Comparison of ENCODE assay signal across 9 cellular contexts in genomic region chrX:39874202-39874816, GRCh38.
A peak's percentile ranks its signal among the peaks of the same experiment; 100 is the strongest.
DNase-seq lines count a peak whose midpoint lies in the region; ATAC-seq and TF ChIP-seq lines count a peak whose summit lies in the region.
"Had no signal": no experiment of that assay in that cellular context is flagged by ENCODE, and none has a peak within 500 bp of the region (broad histone marks: within the 10 kb centered on the region; RNA-seq: fewer than 3 reads in every experiment).

No MANE protein-coding gene starts in this region.

- H3K4me3 Mint-ChIP-seq in HFFc6: no peak overlapping the region

- H3K4me1 ChIP-seq in OCI-LY3 (ENCODE audit: low read length): peaks cover 19% of the 10 kb centered on the region
- peaks cover 4% of the 10 kb centered on the region; the same call in 1 of the 2 replicates for H3K4me1 ChIP-seq in SJCRH30

- H3K9ac ChIP-seq in OCI-LY3 (ENCODE audit: low read length): no peak overlapping the region; the same call in 1 of the 2 replicates

- H3K9me3 ChIP-seq in OCI-LY3 (ENCODE audit: insufficient read depth, low read length) (no peaks in the 10 kb centered on the region), SJCRH30 (replicated peaks) (no peaks in the 10 kb centered on the region), WERI-Rb-1 (ENCODE audit: severe bottlenecking) (no peaks in the 10 kb centered on the region)

- H3K27me3 Mint-ChIP-seq in HFFc6 (ENCODE audit: insufficient read depth): peaks cover 2% of the 10 kb centered on the region; the same call in 1 of the 2 replicates

- H3K27ac ChIP-seq in OCI-LY3 (ENCODE audit: low read length) (peak overlapping the region; percentile 71), SJCRH30 (no peak overlapping the region), WERI-Rb-1 (no peak overlapping the region)

- no peaks in the 10 kb centered on the region for H3K36me3 Mint-ChIP-seq in HFFc6 (ENCODE audit: low read depth)

- no peak overlapping the region for H3K4me3 ChIP-seq in OCI-LY3 (ENCODE audit: low read length)
- no peak overlapping the region for H3K4me3 ChIP-seq in SJCRH30
- H3K4me3 ChIP-seq in WERI-Rb-1 (ENCODE audit: low read depth, low read length): no peak overlapping the region

- H3K27ac Mint-ChIP-seq in HFFc6: no peak overlapping the region

- H2AFZ ChIP-seq in OCI-LY3 (ENCODE audit: low read depth, low read length): peak overlapping the region; percentile 49; the same call in 1 of the 2 replicates

- H4K20me1 ChIP-seq in OCI-LY3 (ENCODE audit: insufficient read depth, low read length): no peaks in the 10 kb centered on the region

- no peaks in the 10 kb centered on the region for H3K9me3 Mint-ChIP-seq in HFFc6

- no peaks in the 10 kb centered on the region for H3K79me2 ChIP-seq in OCI-LY3 (ENCODE audit: low read length)

- H3K4me2 ChIP-seq in OCI-LY3 (ENCODE audit: low read length): peak overlapping the region; percentile 53

- no peak for ATAC-seq in left colon

- intact Hi-C loops in left colon (cut with DNase I, micrococcal nuclease): no loop called here

- TF ChIP-seq CTCF in HFFc6 (IDR thresholded peaks at IDR 0.05) (no peak), OCI-LY3 (IDR thresholded peaks at IDR 0.05; ENCODE audit: low read depth, low read length) (no peak), WERI-Rb-1 (IDR thresholded peaks at IDR 0.05; ENCODE audit: low read depth, low read length) (no peak)

- TF ChIP-seq POLR2A in GM18526 (IDR thresholded peaks at IDR 0.05; ENCODE audit: extremely low read depth, insufficient read length): peak; percentile 15

- H3K4me1 Mint-ChIP-seq in HFFc6 (ENCODE audit: low read depth): peaks cover 23% of the 10 kb centered on the region

- DNase-seq in HFFc6 (peak; percentile 33), kidney tubule cell (ENCODE audit: low spot score) (peak; percentile 37), left colon (no peak), hippocampal formation (lab: John Stamatoyannopoulos, UW) (no peak), SJCRH30 (no peak), WERI-Rb-1 (no peak)
- DNase-seq: SHP77 treated with DMSO at 0.1 percent for 48 hours had no signal

- H3K27me3 ChIP-seq in OCI-LY3 (ENCODE audit: low read depth, low read length) (peaks cover 3% of the 10 kb centered on the region; the same call in 1 of the 2 replicates), SJCRH30 (no peaks in the 10 kb centered on the region), WERI-Rb-1 (ENCODE audit: insufficient read depth, low read depth, severe bottlenecking) (no peaks in the 10 kb centered on the region)

- no peaks in the 10 kb centered on the region for H3K36me3 ChIP-seq in OCI-LY3 (replicated peaks; ENCODE audit: low read depth, low read length)
- H3K36me3 ChIP-seq in SJCRH30: no peaks in the 10 kb centered on the region
- H3K36me3 ChIP-seq in WERI-Rb-1: no peaks in the 10 kb centered on the region

Comparison
In these comparisons a context has a peak if more than half of its experiments do, and no peak if none do; other contexts are left out.
1. DNase-seq: peak in HFFc6 (single experiment) and kidney tubule cell (single experiment); none in left colon (0 of 2), hippocampal formation (0 of 2), SJCRH30 (0 of 2) and WERI-Rb-1 (single experiment).